ENCODE assay signal across 3 cellular contexts in genomic region chr2:207970825-207971142, GRCh38.
TF ChIP-seq lines count a peak whose summit lies in the region.

No MANE protein-coding gene starts in this region.

TF ChIP-seq in GM23338, 12 proteins besides CTCF, POLR2A, EP300 and RAD21 (continues in another document):
- no peak for TF ChIP-seq ZNF331 (CRISPR knock-in tag; IDR thresholded peaks at IDR 0.05; ENCODE audit: low read depth)
- TF ChIP-seq CREB1 (CRISPR knock-in tag; IDR thresholded peaks at IDR 0.05; ENCODE audit: low read depth), result no peak
- TF ChIP-seq, protein P1, sequence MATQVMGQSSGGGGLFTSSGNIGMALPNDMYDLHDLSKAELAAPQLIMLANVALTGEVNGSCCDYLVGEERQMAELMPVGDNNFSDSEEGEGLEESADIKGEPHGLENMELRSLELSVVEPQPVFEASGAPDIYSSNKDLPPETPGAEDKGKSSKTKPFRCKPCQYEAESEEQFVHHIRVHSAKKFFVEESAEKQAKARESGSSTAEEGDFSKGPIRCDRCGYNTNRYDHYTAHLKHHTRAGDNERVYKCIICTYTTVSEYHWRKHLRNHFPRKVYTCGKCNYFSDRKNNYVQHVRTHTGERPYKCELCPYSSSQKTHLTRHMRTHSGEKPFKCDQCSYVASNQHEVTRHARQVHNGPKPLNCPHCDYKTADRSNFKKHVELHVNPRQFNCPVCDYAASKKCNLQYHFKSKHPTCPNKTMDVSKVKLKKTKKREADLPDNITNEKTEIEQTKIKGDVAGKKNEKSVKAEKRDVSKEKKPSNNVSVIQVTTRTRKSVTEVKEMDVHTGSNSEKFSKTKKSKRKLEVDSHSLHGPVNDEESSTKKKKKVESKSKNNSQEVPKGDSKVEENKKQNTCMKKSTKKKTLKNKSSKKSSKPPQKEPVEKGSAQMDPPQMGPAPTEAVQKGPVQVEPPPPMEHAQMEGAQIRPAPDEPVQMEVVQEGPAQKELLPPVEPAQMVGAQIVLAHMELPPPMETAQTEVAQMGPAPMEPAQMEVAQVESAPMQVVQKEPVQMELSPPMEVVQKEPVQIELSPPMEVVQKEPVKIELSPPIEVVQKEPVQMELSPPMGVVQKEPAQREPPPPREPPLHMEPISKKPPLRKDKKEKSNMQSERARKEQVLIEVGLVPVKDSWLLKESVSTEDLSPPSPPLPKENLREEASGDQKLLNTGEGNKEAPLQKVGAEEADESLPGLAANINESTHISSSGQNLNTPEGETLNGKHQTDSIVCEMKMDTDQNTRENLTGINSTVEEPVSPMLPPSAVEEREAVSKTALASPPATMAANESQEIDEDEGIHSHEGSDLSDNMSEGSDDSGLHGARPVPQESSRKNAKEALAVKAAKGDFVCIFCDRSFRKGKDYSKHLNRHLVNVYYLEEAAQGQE (IDR thresholded peaks at IDR 0.05; ENCODE audit: unreplicated experiment), result no peak
- TF ChIP-seq ZNF114 (CRISPR knock-in tag; IDR thresholded peaks at IDR 0.05), result no peak
- no peak for TF ChIP-seq JUNB (IDR thresholded peaks at IDR 0.05; ENCODE audit: unreplicated experiment)
- no peak for TF ChIP-seq POLR2AphosphoS5 (IDR thresholded peaks at IDR 0.05; ENCODE audit: low read depth)

TF ChIP-seq in WTC11, 78 proteins besides CTCF, POLR2A, EP300 and RAD21:
- TF ChIP-seq ZNF512 (CRISPR knock-in tag; IDR thresholded peaks at IDR 0.05; ENCODE audit: borderline replicate concordance), result no peak
- TF ChIP-seq JUN (CRISPR knock-in tag; IDR thresholded peaks at IDR 0.05), result no peak
- TF ChIP-seq, protein P2, sequence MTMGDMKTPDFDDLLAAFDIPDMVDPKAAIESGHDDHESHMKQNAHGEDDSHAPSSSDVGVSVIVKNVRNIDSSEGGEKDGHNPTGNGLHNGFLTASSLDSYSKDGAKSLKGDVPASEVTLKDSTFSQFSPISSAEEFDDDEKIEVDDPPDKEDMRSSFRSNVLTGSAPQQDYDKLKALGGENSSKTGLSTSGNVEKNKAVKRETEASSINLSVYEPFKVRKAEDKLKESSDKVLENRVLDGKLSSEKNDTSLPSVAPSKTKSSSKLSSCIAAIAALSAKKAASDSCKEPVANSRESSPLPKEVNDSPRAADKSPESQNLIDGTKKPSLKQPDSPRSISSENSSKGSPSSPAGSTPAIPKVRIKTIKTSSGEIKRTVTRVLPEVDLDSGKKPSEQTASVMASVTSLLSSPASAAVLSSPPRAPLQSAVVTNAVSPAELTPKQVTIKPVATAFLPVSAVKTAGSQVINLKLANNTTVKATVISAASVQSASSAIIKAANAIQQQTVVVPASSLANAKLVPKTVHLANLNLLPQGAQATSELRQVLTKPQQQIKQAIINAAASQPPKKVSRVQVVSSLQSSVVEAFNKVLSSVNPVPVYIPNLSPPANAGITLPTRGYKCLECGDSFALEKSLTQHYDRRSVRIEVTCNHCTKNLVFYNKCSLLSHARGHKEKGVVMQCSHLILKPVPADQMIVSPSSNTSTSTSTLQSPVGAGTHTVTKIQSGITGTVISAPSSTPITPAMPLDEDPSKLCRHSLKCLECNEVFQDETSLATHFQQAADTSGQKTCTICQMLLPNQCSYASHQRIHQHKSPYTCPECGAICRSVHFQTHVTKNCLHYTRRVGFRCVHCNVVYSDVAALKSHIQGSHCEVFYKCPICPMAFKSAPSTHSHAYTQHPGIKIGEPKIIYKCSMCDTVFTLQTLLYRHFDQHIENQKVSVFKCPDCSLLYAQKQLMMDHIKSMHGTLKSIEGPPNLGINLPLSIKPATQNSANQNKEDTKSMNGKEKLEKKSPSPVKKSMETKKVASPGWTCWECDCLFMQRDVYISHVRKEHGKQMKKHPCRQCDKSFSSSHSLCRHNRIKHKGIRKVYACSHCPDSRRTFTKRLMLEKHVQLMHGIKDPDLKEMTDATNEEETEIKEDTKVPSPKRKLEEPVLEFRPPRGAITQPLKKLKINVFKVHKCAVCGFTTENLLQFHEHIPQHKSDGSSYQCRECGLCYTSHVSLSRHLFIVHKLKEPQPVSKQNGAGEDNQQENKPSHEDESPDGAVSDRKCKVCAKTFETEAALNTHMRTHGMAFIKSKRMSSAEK (CRISPR knock-in tag; IDR thresholded peaks at IDR 0.05; ENCODE audit: borderline replicate concordance), result no peak
- TF ChIP-seq STAT6 (CRISPR knock-in tag; conservative IDR thresholded peaks at IDR 0.05; ENCODE audit: low read depth), result no peak
- TF ChIP-seq FOXK1 (CRISPR knock-in tag; IDR thresholded peaks at IDR 0.05), result no peak
- no peak for TF ChIP-seq GTF2I (CRISPR knock-in tag; conservative IDR thresholded peaks at IDR 0.05)
- no peak for TF ChIP-seq RELA (CRISPR knock-in tag; IDR thresholded peaks at IDR 0.05; ENCODE audit: borderline replicate concordance)
- TF ChIP-seq IRF2 (CRISPR knock-in tag; IDR thresholded peaks at IDR 0.05; ENCODE audit: borderline replicate concordance, low read depth), result no peak

TF ChIP-seq in HepG2, 621 proteins besides CTCF, POLR2A, EP300 and RAD21:
- TF ChIP-seq MIER2 (CRISPR knock-in tag; IDR thresholded peaks at IDR 0.05) (no peak), STAG1 (CRISPR knock-in tag; IDR thresholded peaks at IDR 0.05) (0 out of 2 replicates have a peak, but pooled peaks have one; percentile 12), SUZ12 (IDR thresholded peaks at IDR 0.05; ENCODE audit: low read depth, low read length) (no peak)
